24 cellular contexts compared by ENCODE assay signal in genomic region chr18:36099311-36099710, GRCh38.
"Had no signal": no experiment of that assay in that cellular context is flagged by ENCODE, and none has a peak within 500 bp of the region (broad histone marks: within the 10 kb centered on the region; RNA-seq: fewer than 3 reads in every experiment).

No MANE protein-coding gene starts in this region.

- H3K27ac ChIP-seq: coronary artery, foreskin keratinocyte, gastroesophageal sphincter, heart left ventricle, hepatocyte, left lung, neural progenitor cell, parathyroid adenoma, right lobe of liver, thoracic aorta, tibial nerve, upper lobe of right lung, uterus had no signal

- H3K4me1 ChIP-seq: foreskin keratinocyte, gastroesophageal sphincter, heart left ventricle, left lung, neural progenitor cell, parathyroid adenoma, right lobe of liver, tibial nerve, upper lobe of right lung, uterus had no signal

- H3K4me3 ChIP-seq: coronary artery, gastroesophageal sphincter, heart left ventricle, hepatocyte, left lung, neural progenitor cell, right lobe of liver, thoracic aorta, tibial nerve, upper lobe of right lung, uterus had no signal

- DNase-seq: dermis blood vessel endothelial cell; effector memory CD4-positive, alpha-beta T cell; foreskin keratinocyte; heart left ventricle; left cardiac atrium; left lung; mesendoderm; midbrain; naive thymus-derived CD4-positive, alpha-beta T cell; right lobe of liver; small intestine; stimulated activated CD4-positive, alpha-beta T cell treated with anti-CD3 and anti-CD28 coated beads, Interleukin-15, amount 100 ng/mL, for 24 hours; stimulated activated CD4-positive, alpha-beta T cell treated with anti-CD3 and anti-CD28 coated beads, Interleukin-2, amount 100 ng/mL, for 48 hours; stimulated activated naive B cell treated with anti-CD40 and anti-IgM and Interleukin-4, amounts not matched to agents 10 μg/mL and 1 μg/mL and 100 μg/mL, for 72 hours; upper lobe of right lung; uterus had no signal

- H3K9ac ChIP-seq: neural progenitor cell, parathyroid adenoma had no signal

- ATAC-seq: foreskin keratinocyte; gastroesophageal sphincter; heart left ventricle; left cardiac atrium; left lung; naive thymus-derived CD4-positive, alpha-beta T cell; right lobe of liver; stimulated activated naive B cell treated with anti-CD40 and anti-IgM and Interleukin-4, amounts not matched to agents 10 μg/mL and 1 μg/mL and 100 μg/mL, for 72 hours; upper lobe of right lung had no signal

- FAIRE-seq: islet of Langerhans, small intestine had no signal

- H2AFZ ChIP-seq: hepatocyte, neural progenitor cell, parathyroid adenoma had no signal

- H3K4me2 ChIP-seq: hepatocyte, neural progenitor cell had no signal

- H3K27me3 ChIP-seq: foreskin keratinocyte, hepatocyte, left lung, neural progenitor cell, right lobe of liver, tibial nerve, upper lobe of right lung, uterus had no signal

- H3K79me2 ChIP-seq: hepatocyte, parathyroid adenoma had no signal

- H3K9me3 ChIP-seq: right lobe of liver, thoracic aorta, upper lobe of right lung, uterus had no signal

- H3K36me3 ChIP-seq: gastroesophageal sphincter, heart left ventricle, left lung, neural progenitor cell, right lobe of liver, thoracic aorta, tibial nerve, upper lobe of right lung, uterus had no signal
